In the genomic region with DNA sequence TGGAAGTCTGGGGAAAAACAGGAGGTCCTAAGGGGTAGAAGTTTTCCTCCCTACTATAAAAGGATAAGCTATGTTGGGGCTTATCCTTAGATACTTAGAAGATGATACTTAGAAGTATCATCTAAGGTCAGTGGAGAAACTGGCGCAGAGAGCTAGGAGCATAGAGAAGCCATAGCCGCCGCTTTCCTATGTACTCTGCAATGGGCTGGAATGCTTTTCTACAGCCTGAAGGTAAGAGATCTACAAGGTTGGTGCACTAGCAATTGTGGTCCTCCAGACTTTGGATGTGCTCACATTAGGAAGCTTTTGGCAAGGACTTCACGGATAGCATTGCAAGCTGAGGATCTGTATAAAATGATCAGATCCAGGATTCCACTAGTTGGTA, we compare ENCODE assay signal across 13 cellular contexts.
"Had no signal": no experiment of that assay in that cellular context is flagged by ENCODE, and none has a peak within 500 bp of the region (broad histone marks: within the 10 kb centered on the region; RNA-seq: fewer than 3 reads in every experiment).

No MANE protein-coding gene starts in this region.

- H3K4me3 ChIP-seq: lower lobe of right lung, neural progenitor cell, ovary, transverse colon had no signal

- H3K27me3 ChIP-seq: neural progenitor cell, ovary, transverse colon had no signal

- H3K9me3 ChIP-seq: ovary had no signal

- H2AFZ ChIP-seq: neural progenitor cell had no signal

- H3K27ac ChIP-seq: lower lobe of right lung, neural progenitor cell, ovary had no signal

- H3K4me1 ChIP-seq: lower lobe of right lung had no signal

- H3K4me2 ChIP-seq: neural progenitor cell had no signal

- DNase-seq: activated CD4-positive, alpha-beta T cell treated with anti-CD3 and anti-CD28 coated beads, Interleukin-2, amount 50 U/mL, for 1 hour; activated naive CD4-positive, alpha-beta T cell treated with Interleukin-2 at 50 U/mL for 16 hours; activated T-cell treated with anti-CD3 and anti-CD28 coated beads for 4 hours; anterior cingulate cortex; lower lobe of right lung; midbrain; ovary; stimulated activated CD4-positive, alpha-beta T cell treated with anti-CD3 and anti-CD28 coated beads, Interleukin-12 subunit alpha, Interleukin-12 subunit beta, amount 100 ng/mL, for 4 hours; stimulated activated CD4-positive, alpha-beta T cell treated with anti-CD3 and anti-CD28 coated beads, Interleukin-2, amount 100 ng/mL, for 24 hours; T-cell; T1000; transverse colon had no signal

- H3K36me3 ChIP-seq: lower lobe of right lung, neural progenitor cell, ovary, transverse colon had no signal

- ATAC-seq: lower lobe of right lung, T-cell had no signal
